ENCODE assay signal across 22 cellular contexts in the genomic region with DNA sequence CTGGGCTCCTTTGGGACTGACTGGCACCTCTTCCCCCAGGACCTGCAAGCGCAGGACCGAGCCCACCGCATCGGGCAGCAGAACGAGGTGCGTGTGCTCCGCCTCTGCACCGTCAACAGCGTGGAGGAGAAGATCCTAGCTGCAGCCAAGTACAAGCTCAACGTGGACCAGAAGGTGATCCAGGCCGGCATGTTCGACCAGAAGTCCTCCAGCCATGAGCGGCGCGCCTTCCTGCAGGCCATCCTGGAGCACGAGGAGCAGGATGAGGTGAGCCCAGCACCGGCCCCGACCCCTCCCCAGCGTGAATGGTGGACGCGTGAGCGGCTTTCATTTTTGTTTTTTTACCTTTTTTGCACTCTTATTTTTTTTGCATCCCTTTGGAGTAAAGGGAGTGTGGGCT. TPM values are rescaled to one million over a fixed set of nuclear protein-coding genes. Genes with fewer than 3 reads are reported as not detected.
DNase-seq lines count a peak whose midpoint lies in the region; FAIRE-seq and TF ChIP-seq lines count a peak whose summit lies in the region.
"Had no signal": no experiment of that assay in that cellular context is flagged by ENCODE, and none has a peak within 500 bp of the region (broad histone marks: within the 10 kb centered on the region; RNA-seq: fewer than 3 reads in every experiment).

No MANE protein-coding gene starts in this region.

- H3K9ac ChIP-seq in BLaER1 (peak overlapping the region; percentile 53; the same call in 1 of the 2 replicates), neuronal stem cell (ENCODE audit: low read depth, low read length, poor library complexity) (peak overlapping the region; percentile 40)
- H3K9ac ChIP-seq: GM23248 had no signal

- H3K27ac ChIP-seq in BLaER1 (peak overlapping the region; percentile 79), angular gyrus (ENCODE audit: low read depth, low read length) (peak overlapping the region; percentile 20), neuronal stem cell (replicated peaks; ENCODE audit: low read length) (no peak overlapping the region)
- H3K27ac ChIP-seq: GM23248, HL-60 had no signal

- H3K36me3 Mint-ChIP-seq in activated CD4-positive, alpha-beta memory T cell treated with anti-CD3 and anti-CD28 coated beads, Interleukin-2, amount 10 ng/mL, durations not matched to agents 7 days and 5 days (ENCODE audit: low read depth) = peaks cover 57% of the 10 kb centered on the region

- peaks cover 99% of the 10 kb centered on the region for H4K20me1 ChIP-seq in BLaER1

- CTCF ChIA-PET in activated CD4-positive, alpha-beta memory T cell treated with anti-CD3 and anti-CD28 coated beads, Interleukin-2, amount 10 ng/mL, durations not matched to agents 7 days and 5 days (lab: Charles Lee) = no interaction called here

- H4K91ac ChIP-seq in neuronal stem cell (ENCODE audit: low read depth, low read length, poor library complexity) = peak overlapping the region; percentile 94

- peak; percentile 48 for FAIRE-seq in HTR-8/SVneo (lab: Jason Lieb, UNC)
- FAIRE-seq: G401.6, GM12891, GM19239 had no signal

- H2BK5ac ChIP-seq in neuronal stem cell (ENCODE audit: low read length) = no peak overlapping the region

- H3K4me1 Mint-ChIP-seq in activated CD4-positive, alpha-beta memory T cell treated with anti-CD3 and anti-CD28 coated beads, Interleukin-2, amount 10 ng/mL, durations not matched to agents 7 days and 5 days = peaks cover 15% of the 10 kb centered on the region

- no peaks in the 10 kb centered on the region for H3K9me3 Mint-ChIP-seq in activated CD4-positive, alpha-beta memory T cell treated with anti-CD3 and anti-CD28 coated beads, Interleukin-2, amount 10 ng/mL, durations not matched to agents 7 days and 5 days
- H3K9me3 Mint-ChIP-seq: CD4-positive, CD25-positive, alpha-beta regulatory T cell; CD8-positive, alpha-beta memory T cell had no signal

- POLR2A ChIA-PET in activated CD4-positive, alpha-beta memory T cell treated with anti-CD3 and anti-CD28 coated beads, Interleukin-2, amount 10 ng/mL, durations not matched to agents 7 days and 5 days (lab: Charles Lee) = interaction anchor here (1.8 kb wide), 1 partner anchor 56 kb away, joined by 6 read pairs; the partner anchor contains the start of gene LDLR

- no peak overlapping the region for H3K4ac ChIP-seq in neuronal stem cell (ENCODE audit: low read length)

- no peak for TF ChIP-seq CTCF in foreskin fibroblast (IDR thresholded peaks at IDR 0.05; ENCODE audit: low read depth, low read length)

- H3K27ac Mint-ChIP-seq in activated CD4-positive, alpha-beta memory T cell treated with anti-CD3 and anti-CD28 coated beads, Interleukin-2, amount 10 ng/mL, durations not matched to agents 7 days and 5 days = no peak overlapping the region
- H3K27ac Mint-ChIP-seq: CD4-positive, CD25-positive, alpha-beta regulatory T cell had no signal

- H3K23ac ChIP-seq in neuronal stem cell (ENCODE audit: low read depth, low read length, poor library complexity) = no peak overlapping the region

- no peak overlapping the region for H3K4me3 Mint-ChIP-seq in activated CD4-positive, alpha-beta memory T cell treated with anti-CD3 and anti-CD28 coated beads, Interleukin-2, amount 10 ng/mL, durations not matched to agents 7 days and 5 days
- H3K4me3 Mint-ChIP-seq: CD4-positive, CD25-positive, alpha-beta regulatory T cell; CD8-positive, alpha-beta memory T cell had no signal

- no peak overlapping the region for H2BK15ac ChIP-seq in neuronal stem cell (ENCODE audit: low read length)

- WGBS in neuronal stem cell (ENCODE audit: extremely low coverage in 2 of 2, insufficient read length in 2 of 2, insufficient replicate concordance in 1 of 2), 2 donors = no CpG with 5 or more reads among the region's 22 CpGs

- DNase-seq in HTR-8/SVneo (ENCODE audit: insufficient read length, low spot score) = no peak
- no peak for DNase-seq in neuronal stem cell (ENCODE audit: low spot score)
- no peak for DNase-seq in foreskin fibroblast
- no peak for DNase-seq in activated CD4-positive, alpha-beta memory T cell treated with anti-CD3 and anti-CD28 coated beads, Interleukin-2, amount 10 ng/mL, durations not matched to agents 7 days and 5 days
- no peak for DNase-seq in iPS-NIHi7 (ENCODE audit: extremely low spot score)
- DNase-seq: 8988T; C1 segment of cervical spinal cord; CD4-positive, CD25-positive, alpha-beta regulatory T cell; CD8-positive, alpha-beta memory T cell; COR-L47; DMS 273 treated with DMSO at 0.1 percent for 48 hours; DMS53; DND-41; GM23248; IMR-90 had no signal

- peaks cover 7% of the 10 kb centered on the region for H3K79me1 ChIP-seq in neuronal stem cell (ENCODE audit: low read depth, low read length)

- peak overlapping the region; percentile 32 for H4K8ac ChIP-seq in neuronal stem cell (ENCODE audit: low read depth, low read length)

- no peaks in the 10 kb centered on the region for H3K27me3 Mint-ChIP-seq in activated CD4-positive, alpha-beta memory T cell treated with anti-CD3 and anti-CD28 coated beads, Interleukin-2, amount 10 ng/mL, durations not matched to agents 7 days and 5 days
- H3K27me3 Mint-ChIP-seq: CD4-positive, CD25-positive, alpha-beta regulatory T cell; CD8-positive, alpha-beta memory T cell had no signal

- H3K4me3 ChIP-seq in BLaER1 (peak overlapping the region; percentile 41), neuronal stem cell (ENCODE audit: low read length in 2 of 2) (no peak overlapping the region), foreskin fibroblast (ENCODE audit: low read depth in 1 of 2, low read length in 2 of 2) (no peak overlapping the region)
- H3K4me3 ChIP-seq: GM23248, HAP-1 had no signal

- H3K14ac ChIP-seq in neuronal stem cell (ENCODE audit: low read length) = peak overlapping the region; percentile 6

- H3K4me1 ChIP-seq in BLaER1 = peaks cover 99% of the 10 kb centered on the region
- H3K4me1 ChIP-seq in neuronal stem cell (ENCODE audit: control insufficient read depth in 2 of 2, insufficient read depth in 1 of 2, low read depth in 1 of 2, low read length in 2 of 2) = no peaks in the 10 kb centered on the region
- H3K4me1 ChIP-seq: HAP-1 had no signal

- no peak overlapping the region for H2BK120ac ChIP-seq in neuronal stem cell (ENCODE audit: low read depth, low read length)

- H2AK5ac ChIP-seq in neuronal stem cell (ENCODE audit: low read depth, low read length) = no peak overlapping the region

- no peaks in the 10 kb centered on the region for H3K27me3 ChIP-seq in BLaER1
- H3K27me3 ChIP-seq in neuronal stem cell (ENCODE audit: control insufficient read depth in 3 of 3, insufficient read depth in 3 of 3, low read depth in 1 of 3, low read length in 3 of 3) = no peaks in the 10 kb centered on the region

- no peak overlapping the region for H2AFZ ChIP-seq in neuronal stem cell (ENCODE audit: low read length)
- H2AFZ ChIP-seq: GM23248 had no signal

- H3K36me3 ChIP-seq in BLaER1 (peaks cover 91% of the 10 kb centered on the region), neuronal stem cell (replicated peaks in 1 of 2; ENCODE audit: control insufficient read depth in 2 of 2, insufficient read depth in 2 of 2, low read length in 2 of 2) (peaks cover 92 to 100% of the 10 kb centered on the region in 2 donors)

- no peaks in the 10 kb centered on the region for H3K9me3 ChIP-seq in BLaER1
- H3K9me3 ChIP-seq in neuronal stem cell (replicated peaks in 1 of 2; ENCODE audit: control insufficient read depth in 2 of 2, insufficient read depth in 1 of 2, low read depth in 1 of 2, low read length in 2 of 2) = peaks cover 0 to 2% of the 10 kb centered on the region in 2 donors
- H3K9me3 ChIP-seq: HAP-1 had no signal

- H3K4me2 ChIP-seq in BLaER1 (peak overlapping the region; percentile 88), neuronal stem cell (ENCODE audit: insufficient read depth, low read length, poor library complexity, severe bottlenecking) (no peak overlapping the region)

- no peak overlapping the region for H2BK12ac ChIP-seq in neuronal stem cell (ENCODE audit: low read length)

- H3K18ac ChIP-seq in neuronal stem cell (ENCODE audit: low read length) = no peak overlapping the region

RNA-seq across cellular contexts. Expression of gene LDLR, which starts 56.0 kb away (rescaled TPM):
- 54.8 TPM for polyA plus RNA-seq in neuronal stem cell (2013, experiment 1 of 2)
- polyA plus RNA-seq in neuronal stem cell (2013, experiment 2 of 2) = 55.5 TPM
- total RNA-seq in activated CD4-positive, alpha-beta memory T cell treated with anti-CD3 and anti-CD28 coated beads, Interleukin-2, amount 10 ng/mL, durations not matched to agents 7 days and 5 days = 100 to 1,000 TPM; 150 to 160 TPM
